ENCODE assay signal across 2 cellular contexts in genomic region chr2:56014075-56014730, GRCh38.
TF ChIP-seq lines count a peak whose summit lies in the region.

No MANE protein-coding gene starts in this region.

TF ChIP-seq in SK-N-SH, 30 proteins besides CTCF, POLR2A, EP300 and RAD21 (continued from another document):
- TF ChIP-seq IRF3 (IDR thresholded peaks at IDR 0.05; ENCODE audit: low read depth, low read length) (no peak), EZH2phosphoT487 (IDR thresholded peaks at IDR 0.05; ENCODE audit: borderline replicate concordance, low read depth) (no peak), RCOR1 (IDR thresholded peaks at IDR 0.05; ENCODE audit: low read length) (no peak), YY1 (IDR thresholded peaks at IDR 0.05; ENCODE audit: low read depth) (no peak), MAX (IDR thresholded peaks at IDR 0.05; ENCODE audit: low read depth) (no peak), PBX3 (IDR thresholded peaks at IDR 0.05) (no peak), ELF1 (IDR thresholded peaks at IDR 0.05) (no peak), FOXM1 (IDR thresholded peaks at IDR 0.05; ENCODE audit: low read depth) (no peak), GABPA (IDR thresholded peaks at IDR 0.05; ENCODE audit: low read depth) (no peak), USF1 (IDR thresholded peaks at IDR 0.05; ENCODE audit: borderline replicate concordance, low read depth) (no peak), TEAD4 (IDR thresholded peaks at IDR 0.05; ENCODE audit: borderline replicate concordance, insufficient read depth) (no peak)

TF ChIP-seq in SK-N-SH treated with all-trans-retinoic acid at 6 μM for 48 hours, 23 proteins besides CTCF, POLR2A, EP300 and RAD21 (continued from another document):
- TF ChIP-seq PATZ1 (CRISPR knock-in tag; IDR thresholded peaks at IDR 0.05; ENCODE audit: borderline replicate concordance) = no peak
